In the genomic region with DNA sequence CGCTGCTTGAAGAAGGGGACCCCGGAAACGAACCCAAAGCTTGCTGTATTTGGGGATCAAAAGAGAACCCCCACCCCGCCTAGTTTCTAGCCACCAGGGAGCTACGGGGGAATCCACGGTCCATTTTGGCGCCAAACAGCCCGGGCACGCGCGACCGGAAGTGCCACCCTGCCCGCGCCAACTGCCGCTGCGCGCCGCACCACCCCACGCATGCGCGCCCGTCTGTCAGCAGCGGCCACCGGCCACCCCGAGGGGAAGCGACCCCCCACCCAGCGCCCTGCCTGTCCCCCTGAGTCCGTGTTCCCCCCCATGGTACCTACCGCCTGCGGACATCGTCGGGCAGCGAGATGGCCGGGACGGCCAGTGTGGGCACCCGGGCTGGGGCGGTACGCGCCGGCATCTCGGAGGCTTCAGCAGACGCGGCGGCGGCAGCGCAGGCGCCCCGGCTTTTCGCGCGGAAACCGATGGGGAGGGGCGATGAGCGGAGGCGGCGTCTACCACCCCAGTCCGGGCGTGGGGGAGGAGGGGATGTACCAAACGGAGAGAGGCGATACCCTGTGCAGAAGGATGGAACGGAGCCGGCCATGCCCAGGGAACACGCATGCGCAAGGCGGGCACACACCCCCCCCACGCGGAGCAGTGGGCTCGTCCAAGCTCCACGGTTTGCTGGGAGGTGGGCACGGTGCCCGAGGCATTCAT, we compare ENCODE assay signal across 8 cellular contexts. TPM values are rescaled to one million over a fixed set of nuclear protein-coding genes. Genes with fewer than 3 reads are reported as not detected.
DNase-seq lines count a peak whose midpoint lies in the region; ATAC-seq and TF ChIP-seq lines count a peak whose summit lies in the region.

A gene (minus strand): TSS at position 454 of the 699 bp plus-strand sequence. CDS start 54 bp downstream, at position 400.

- H3K9me3 Mint-ChIP-seq in activated naive CD4-positive, alpha-beta T cell treated with anti-CD3 and anti-CD28 coated beads, Interleukin-2, amount 50 U/mL, for 72 hours = no peaks in the 10 kb centered on the region

- ATAC-seq in HG02571 (IDR thresholded peaks at IDR 0.05; ENCODE audit: unreplicated experiment) (peak; percentile 79), omental fat pad (ENCODE audit: low FRiP score) (peak; percentile 99)
- ATAC-seq in activated naive CD4-positive, alpha-beta T cell treated with anti-CD3 and anti-CD28 coated beads, Interleukin-2, amount 50 U/mL, for 72 hours = peak; percentile 94 to 96

- H3K36me3 Mint-ChIP-seq in activated naive CD4-positive, alpha-beta T cell treated with anti-CD3 and anti-CD28 coated beads, Interleukin-2, amount 50 U/mL, for 72 hours = peaks cover 17 to 23% of the 10 kb centered on the region in 2 donors

- TF ChIP-seq CTCF in omental fat pad (IDR thresholded peaks at IDR 0.05) = no peak

- H3K27ac ChIP-seq in temporal lobe (ENCODE audit: low read depth, low read length) = peak within 1 kb of the TSS; percentile 85

- DNase-seq in GM04504 (ENCODE audit: low read depth) (peak; percentile 90), NCI-H1105 (lab: John Stamatoyannopoulos, UW) (peak; percentile 97), SKM-1 (lab: John Stamatoyannopoulos, UW; ENCODE audit: unreplicated experiment) (peak; percentile 94), glomerular visceral epithelial cell (ENCODE audit: extremely low spot score) (peak; percentile 98), omental fat pad (ENCODE audit: low spot score) (peak; percentile 80)
- peak; percentile 99 for DNase-seq in activated naive CD4-positive, alpha-beta T cell treated with anti-CD3 and anti-CD28 coated beads, Interleukin-2, amount 50 U/mL, for 72 hours (ENCODE audit: low spot score in 2 of 2)

- peak within 1 kb of the TSS; percentile 95 to 99 for H3K27ac Mint-ChIP-seq in activated naive CD4-positive, alpha-beta T cell treated with anti-CD3 and anti-CD28 coated beads, Interleukin-2, amount 50 U/mL, for 72 hours

RNA-seq across cellular contexts. Expression of the gene that starts here (rescaled TPM):
- 100 to 1,000 TPM; 416 to 456 TPM for total RNA-seq in activated naive CD4-positive, alpha-beta T cell treated with anti-CD3 and anti-CD28 coated beads, Interleukin-2, amount 50 U/mL, for 72 hours
- 10 to 100 TPM; 38.4 to 84.7 (median 50.2) TPM for total RNA-seq in omental fat pad
- 37.1 TPM for total RNA-seq in temporal lobe

Comparison
In these comparisons a context has a peak if more than half of its experiments do, and no peak if none do; other contexts are left out.
1. Peak in every context shown above with its lines: DNase-seq, ATAC-seq and H3K27ac ChIP-seq.
2. RNA of the gene that starts here (total RNA-seq): 416 to 456 TPM in activated naive CD4-positive, alpha-beta T cell treated with anti-CD3 and anti-CD28 coated beads, Interleukin-2, amount 50 U/mL, for 72 hours; 38.4 to 84.7 TPM in omental fat pad and 37.1 TPM in temporal lobe (single experiment); every median in the first group is over 4 times any median in the second.